ENCODE assay signal across 8 cellular contexts in genomic region chr1:43708006-43708412, GRCh38. TPM values are rescaled to one million over a fixed set of nuclear protein-coding genes. Genes with fewer than 3 reads are reported as not detected.
DNase-seq lines count a peak whose midpoint lies in the region; ATAC-seq and TF ChIP-seq lines count a peak whose summit lies in the region.

No MANE protein-coding gene starts in this region.

- no peak for TF ChIP-seq POLR2A in gastroesophageal sphincter (IDR thresholded peaks at IDR 0.05)
- no peak for TF ChIP-seq POLR2A in spleen (IDR thresholded peaks at IDR 0.05)

- H3K9me3 ChIP-seq in left ventricle myocardium inferior (replicated peaks) (no peaks in the 10 kb centered on the region), gastroesophageal sphincter (no peaks in the 10 kb centered on the region), spleen (no peaks in the 10 kb centered on the region)

- TF ChIP-seq EP300 in gastroesophageal sphincter (IDR thresholded peaks at IDR 0.05), result no peak

- H3K4me3 ChIP-seq in left ventricle myocardium inferior (peak overlapping the region; percentile 95), gastroesophageal sphincter (peak overlapping the region; percentile 95 to 98), spleen (peak overlapping the region; percentile 82 to 100 (median 98))

- no peaks in the 10 kb centered on the region for H3K9me3 Mint-ChIP-seq in WTC11

- H3K4me1 Mint-ChIP-seq in WTC11, result peaks cover 17% of the 10 kb centered on the region

- H3K36me3 ChIP-seq in left ventricle myocardium inferior (peaks cover 32% of the 10 kb centered on the region), gastroesophageal sphincter (peaks cover 0 to 40% of the 10 kb centered on the region in 2 donors), spleen (peaks cover 0 to 37% (median 19%) of the 10 kb centered on the region in 6 donors)

- peak overlapping the region; percentile 83 for H3K4me3 Mint-ChIP-seq in WTC11

- CTCF ChIA-PET in WTC11 (lab: Charles Lee), result interaction anchor here (0.9 kb wide), 1 partner anchor 227 kb away, joined by 3 read pairs; no protein-coding TSS in a partner anchor

- H3K36me3 Mint-ChIP-seq in WTC11, result peaks cover 20% of the 10 kb centered on the region

- H3K27ac Mint-ChIP-seq in WTC11, result peak overlapping the region; percentile 60

- no peaks in the 10 kb centered on the region for H3K27me3 Mint-ChIP-seq in WTC11 (ENCODE audit: low read depth)

- no peak for TF ChIP-seq CTCF in left ventricle myocardium inferior (IDR thresholded peaks at IDR 0.05; ENCODE audit: borderline replicate concordance)
- TF ChIP-seq CTCF in WTC11 (IDR thresholded peaks at IDR 0.05), result no peak
- TF ChIP-seq CTCF in gastroesophageal sphincter (IDR thresholded peaks at IDR 0.05), result no peak
- TF ChIP-seq CTCF in spleen (IDR thresholded peaks at IDR 0.05 in 8 of 11, conservative IDR thresholded peaks at IDR 0.05 in 3 of 11), result no peak

- no peaks in the 10 kb centered on the region for H3K27me3 ChIP-seq in left ventricle myocardium inferior (ENCODE audit: low read depth)
- H3K27me3 ChIP-seq in gastroesophageal sphincter, result no peaks in the 10 kb centered on the region
- no peaks in the 10 kb centered on the region for H3K27me3 ChIP-seq in spleen (replicated peaks in 1 of 7)

- WGBS in gastroesophageal sphincter (ENCODE audit: low coverage in 1 of 2), 2 donors, result 0 to 3% methylated on average over 5 of the region's 14 CpGs
- WGBS in spleen, 5 donors, result 1% methylated on average over 12 to 14 of the region's 14 CpGs

- H3K27ac ChIP-seq in left ventricle myocardium inferior (replicated peaks) (peak overlapping the region; percentile 90), gastroesophageal sphincter (peak overlapping the region; percentile 67 to 96 (median 92)), spleen (peak overlapping the region; percentile 61 to 90 (median 82))

- DNase-seq in left ventricle myocardium inferior (no peak), Right ventricle myocardium inferior (ENCODE audit: missing footprints) (no peak), WTC11 (ENCODE audit: low spot score) (peak; percentile 57), spleen (no peak), COR-L47 (lab: John Stamatoyannopoulos, UW) (no peak), activated gamma-delta T cell (lab: John Stamatoyannopoulos, UW) (no peak)

- POLR2A ChIA-PET in WTC11 (lab: Charles Lee), result no interaction called here

- ATAC-seq in Right ventricle myocardium inferior (no peak), WTC11 (peak; percentile 13), gastroesophageal sphincter (no peak), GM18907 (IDR thresholded peaks at IDR 0.05; ENCODE audit: unreplicated experiment) (no peak)

- intact Hi-C loops in left ventricle myocardium inferior (cut with micrococcal nuclease) (no loop called here), Right ventricle myocardium inferior (cut with DNase I) (no loop called here), spleen (cut with DNase I; ENCODE audit: low total_unique reads) (no loop called here)

- H3K4me1 ChIP-seq in left ventricle myocardium inferior (peaks cover 27% of the 10 kb centered on the region), gastroesophageal sphincter (peaks cover 0 to 53% (median 14%) of the 10 kb centered on the region in 3 donors), spleen (peaks cover 6 to 61% (median 41%) of the 10 kb centered on the region in 6 donors)

TF ChIP-seq in WTC11, 78 proteins besides CTCF, POLR2A, EP300 and RAD21:
- TF ChIP-seq GRHL2 (CRISPR knock-in tag; IDR thresholded peaks at IDR 0.05; ENCODE audit: insufficient replicate concordance, severe bottlenecking), result no peak
- no peak for TF ChIP-seq ZNF317 (CRISPR knock-in tag; IDR thresholded peaks at IDR 0.05; ENCODE audit: borderline replicate concordance, low read depth)
- TF ChIP-seq, protein P1, sequence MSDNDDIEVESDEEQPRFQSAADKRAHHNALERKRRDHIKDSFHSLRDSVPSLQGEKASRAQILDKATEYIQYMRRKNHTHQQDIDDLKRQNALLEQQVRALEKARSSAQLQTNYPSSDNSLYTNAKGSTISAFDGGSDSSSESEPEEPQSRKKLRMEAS (CRISPR knock-in tag; IDR thresholded peaks at IDR 0.05), result no peak
- TF ChIP-seq ATF6 (CRISPR knock-in tag; IDR thresholded peaks at IDR 0.05), result no peak
- no peak for TF ChIP-seq SOX15 (CRISPR knock-in tag; IDR thresholded peaks at IDR 0.05)
- no peak for TF ChIP-seq KAT7 (CRISPR knock-in tag; IDR thresholded peaks at IDR 0.05; ENCODE audit: borderline replicate concordance)
- TF ChIP-seq, protein P2, sequence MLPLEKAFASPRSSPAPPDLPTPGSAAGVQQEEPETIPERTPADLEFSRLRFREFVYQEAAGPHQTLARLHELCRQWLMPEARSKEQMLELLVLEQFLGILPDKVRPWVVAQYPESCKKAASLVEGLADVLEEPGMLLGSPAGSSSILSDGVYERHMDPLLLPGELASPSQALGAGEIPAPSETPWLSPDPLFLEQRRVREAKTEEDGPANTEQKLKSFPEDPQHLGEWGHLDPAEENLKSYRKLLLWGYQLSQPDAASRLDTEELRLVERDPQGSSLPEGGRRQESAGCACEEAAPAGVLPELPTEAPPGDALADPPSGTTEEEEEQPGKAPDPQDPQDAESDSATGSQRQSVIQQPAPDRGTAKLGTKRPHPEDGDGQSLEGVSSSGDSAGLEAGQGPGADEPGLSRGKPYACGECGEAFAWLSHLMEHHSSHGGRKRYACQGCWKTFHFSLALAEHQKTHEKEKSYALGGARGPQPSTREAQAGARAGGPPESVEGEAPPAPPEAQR (CRISPR knock-in tag; IDR thresholded peaks at IDR 0.05), result no peak

RNA-seq across cellular contexts. Expression of gene ST3GAL3, which starts 0.7 kb away (rescaled TPM):
- total RNA-seq in left ventricle myocardium inferior (29.9 TPM), Right ventricle myocardium inferior (22.0 TPM), WTC11 (2021) (8.6 to 10.3 TPM (median 8.9 TPM) in 3 replicates), gastroesophageal sphincter (10 to 100 TPM; 30.2 to 41.4 (median 33.2) TPM), spleen (10 to 100 TPM; 15.6 to 34.3 (median 22.4) TPM)
- 10 to 100 TPM in 1 of 3 donors, 1 to 10 TPM in 2; 6.4 to 11.7 (median 8.7) TPM for polyA plus RNA-seq in spleen

RNA-seq across cellular contexts. Expression of gene KDM4A, which starts 58.1 kb away (rescaled TPM):
- total RNA-seq in left ventricle myocardium inferior, result 15.3 TPM
- total RNA-seq in Right ventricle myocardium inferior, result 15.2 TPM
- 76.5 to 78.3 TPM (median 76.7 TPM) in 3 replicates for total RNA-seq in WTC11 (2021)
- total RNA-seq in gastroesophageal sphincter, result 10 to 100 TPM; 17.0 to 22.9 (median 19.5) TPM
- 10 to 100 TPM; 36.9 to 58.5 (median 41.3) TPM for total RNA-seq in spleen
- 10 to 100 TPM in 1 of 3 donors, 1 to 10 TPM in 2; 7.8 to 12.2 (median 8.3) TPM for polyA plus RNA-seq in spleen
